30 cellular contexts compared by ENCODE assay signal in genomic region chr3:44482721-44483120, GRCh38.
"Had no signal": no experiment of that assay in that cellular context is flagged by ENCODE, and none has a peak within 500 bp of the region (broad histone marks: within the 10 kb centered on the region; RNA-seq: fewer than 3 reads in every experiment).

No MANE protein-coding gene starts in this region.

- H3K4me1 Mint-ChIP-seq: activated T-helper 17 cell treated with anti-CD3 and anti-CD28 coated beads, Interleukin-2, amount 50 U/mL, for 72 hours had no signal

- H3K4me1 ChIP-seq: left lung, upper lobe of right lung had no signal

- H3K27me3 ChIP-seq: gastroesophageal sphincter, left lung, neutrophil, ovary, upper lobe of right lung had no signal

- H3K4me3 Mint-ChIP-seq: activated CD4-positive, alpha-beta T cell treated with anti-CD3 and anti-CD28 coated beads, Interleukin-2, amount 10 ng/mL, durations not matched to agents 7 days and 5 days; activated CD8-positive, alpha-beta T cell treated with anti-CD3 and anti-CD28 coated beads for 36 hours; activated T-cell treated with anti-CD3 and anti-CD28 coated beads, Interleukin-2, amount 50 U/mL, for 4 hours; activated T-helper 17 cell treated with anti-CD3 and anti-CD28 coated beads, Interleukin-2, amount 50 U/mL, for 72 hours; naive B cell; nephron progenitor cell; WTC11 had no signal

- H3K27ac Mint-ChIP-seq: activated CD4-positive, alpha-beta T cell treated with anti-CD3 and anti-CD28 coated beads, Interleukin-2, amount 10 ng/mL, durations not matched to agents 7 days and 5 days; activated CD8-positive, alpha-beta T cell treated with anti-CD3 and anti-CD28 coated beads for 36 hours; activated T-helper 17 cell treated with anti-CD3 and anti-CD28 coated beads, Interleukin-2, amount 50 U/mL, for 72 hours; naive B cell; nephron progenitor cell; WTC11 had no signal

- H3K36me3 Mint-ChIP-seq: naive B cell, WTC11 had no signal

- ATAC-seq: activated CD8-positive, alpha-beta T cell treated with anti-CD3 and anti-CD28 coated beads for 36 hours; activated T-cell treated with anti-CD3 and anti-CD28 coated beads, Interleukin-2, amount 50 U/mL, for 4 hours; activated T-helper 17 cell treated with anti-CD3 and anti-CD28 coated beads, Interleukin-2, amount 50 U/mL, for 72 hours; gastroesophageal sphincter; left lung; lower lobe of right lung; sciatic nerve; stimulated activated naive CD8-positive, alpha-beta T cell treated with anti-CD3 and anti-CD28 coated beads, Interleukin-15, Interleukin-2, amounts not matched to agents 100 U/mL and 50 U/mL, for 24 hours; upper lobe of right lung; WTC11 had no signal

- H3K9me3 ChIP-seq: gastroesophageal sphincter, lower lobe of right lung, neutrophil, ovary, thoracic aorta, upper lobe of right lung had no signal

- H3K27ac ChIP-seq: gastroesophageal sphincter, left lung, lower lobe of right lung, neutrophil, ovary, thoracic aorta, upper lobe of right lung had no signal

- H3K36me3 ChIP-seq: gastroesophageal sphincter, left lung, lower lobe of right lung, neutrophil, ovary, thoracic aorta, upper lobe of right lung had no signal

- DNase-seq: activated CD4-positive, alpha-beta T cell treated with anti-CD3 and anti-CD28 coated beads for 1 hour; activated CD4-positive, alpha-beta T cell treated with anti-CD3 and anti-CD28 coated beads, Interleukin-2, amount 10 ng/mL, durations not matched to agents 7 days and 5 days; activated CD8-positive, alpha-beta T cell treated with anti-CD3 and anti-CD28 coated beads for 36 hours; activated gamma-delta T cell treated with Interleukin-2 at 50 U/mL for 16 hours; activated naive CD4-positive, alpha-beta T cell treated with anti-CD3 and anti-CD28 coated beads, Interleukin-2, amount 50 U/mL, for 16 hours; activated T-cell treated with anti-CD3 and anti-CD28 coated beads, Interleukin-2, amount 50 U/mL, for 4 hours; amygdala; effector CD8-positive, alpha-beta T cell; head of caudate nucleus; hypothalamus; kidney glomerular epithelial cell; left lung; lower lobe of right lung; mesendoderm; naive B cell; nephron progenitor cell; ovary; stimulated activated CD4-positive, alpha-beta T cell treated with anti-CD3 and anti-CD28 coated beads, Interleukin-12 subunit alpha, Interleukin-12 subunit beta, amount 100 ng/mL, for 4 hours; stimulated activated CD4-positive, alpha-beta T cell treated with anti-CD3 and anti-CD28 coated beads, Interleukin-4, amount 100 ng/mL, for 1 hour; stimulated activated naive CD8-positive, alpha-beta T cell treated with anti-CD3 and anti-CD28 coated beads, Interleukin-15, Interleukin-2, amounts not matched to agents 100 U/mL and 50 U/mL, for 24 hours; T-helper 2 cell; upper lobe of right lung had no signal

- H3K4me3 ChIP-seq: gastroesophageal sphincter, left lung, lower lobe of right lung, ovary, skin epidermis, thoracic aorta, upper lobe of right lung had no signal

- H3K27me3 Mint-ChIP-seq: activated CD8-positive, alpha-beta T cell treated with anti-CD3 and anti-CD28 coated beads for 36 hours; activated T-helper 17 cell treated with anti-CD3 and anti-CD28 coated beads, Interleukin-2, amount 50 U/mL, for 72 hours; naive B cell; progenitor cell of endocrine pancreas had no signal
